In genomic region chr12:76072568-76072967, GRCh38 we compare ENCODE assay signal across 21 cellular contexts.
"Had no signal": no experiment of that assay in that cellular context is flagged by ENCODE, and none has a peak within 500 bp of the region (broad histone marks: within the 10 kb centered on the region; RNA-seq: fewer than 3 reads in every experiment).

No MANE protein-coding gene starts in this region.

- H3K27me3 Mint-ChIP-seq: memory B cell had no signal

- H3K4me3 ChIP-seq: coronary artery, heart left ventricle, lower lobe of right lung, sigmoid colon, skin epidermis, suprapubic skin, thyroid gland, upper lobe of left lung, uterus had no signal

- DNase-seq: effector CD8-positive, alpha-beta T cell; heart left ventricle; hypothalamus; islet precursor cell; lower lobe of right lung; natural killer cell; posterior cingulate gyrus; sigmoid colon; stimulated activated CD4-positive, alpha-beta T cell treated with anti-CD3 and anti-CD28 coated beads, Interleukin-2, amount 100 ng/mL, for 24 hours; stimulated activated CD4-positive, alpha-beta T cell treated with anti-CD3 and anti-CD28 coated beads, Interleukin-4, amount 100 ng/mL, for 4 hours; stimulated activated naive CD4-positive, alpha-beta T cell; thyroid gland; upper lobe of left lung; uterus had no signal

- H3K27me3 ChIP-seq: heart left ventricle, sigmoid colon, suprapubic skin, thyroid gland, upper lobe of left lung, uterus had no signal

- H3K36me3 Mint-ChIP-seq: natural killer cell had no signal

- H3K27ac ChIP-seq: coronary artery, lower lobe of right lung, sigmoid colon, skin epidermis, suprapubic skin, thyroid gland, upper lobe of left lung, uterus had no signal

- H3K9me3 ChIP-seq: heart left ventricle, lower lobe of right lung, sigmoid colon, suprapubic skin, thyroid gland, upper lobe of left lung, uterus had no signal

- H3K4me3 Mint-ChIP-seq: memory B cell, mesothelial cell of epicardium, natural killer cell, neural crest cell had no signal

- ATAC-seq: left lobe of liver, lower lobe of right lung, natural killer cell had no signal

- H3K9me3 Mint-ChIP-seq: memory B cell, natural killer cell, neural crest cell had no signal

- H3K27ac Mint-ChIP-seq: natural killer cell had no signal

- H3K36me3 ChIP-seq: thyroid gland, uterus had no signal
